In the genomic region with DNA sequence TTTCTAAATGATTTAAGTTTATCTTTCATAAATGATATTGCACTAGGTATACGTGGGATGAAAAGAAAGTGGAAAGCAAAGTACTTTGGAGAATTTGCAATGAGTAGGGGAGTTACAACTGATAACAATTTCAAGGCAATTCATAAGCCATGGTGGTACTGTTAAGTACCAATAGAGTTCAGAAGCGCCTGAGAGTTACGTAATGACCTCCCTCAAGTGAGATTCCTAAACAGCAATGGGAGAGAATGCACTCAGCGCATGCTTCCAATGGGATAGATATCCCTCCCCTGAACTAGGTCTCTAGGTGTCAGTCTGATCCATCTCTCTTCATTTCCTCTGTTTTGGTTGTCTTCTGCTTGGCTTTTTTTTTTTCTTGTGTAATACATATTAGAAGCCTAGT, we compare ENCODE assay signal across 2 cellular contexts.
TF ChIP-seq lines count a peak whose summit lies in the region.

No MANE protein-coding gene starts in this region.

TF ChIP-seq in IMR-90, 13 proteins besides CTCF, POLR2A, EP300 and RAD21:
- TF ChIP-seq MAFK (IDR thresholded peaks at IDR 0.05; ENCODE audit: low read depth, low read length) (no peak), SMC3 (IDR thresholded peaks at IDR 0.05; ENCODE audit: low read depth, low read length) (no peak), CEBPB (IDR thresholded peaks at IDR 0.05; ENCODE audit: low read depth, low read length) (peak; percentile 53; the same call in 1 of the 2 replicates), ELK1 (IDR thresholded peaks at IDR 0.05; ENCODE audit: borderline replicate concordance, low read depth, low read length) (no peak)

TF ChIP-seq in H1, 55 proteins besides CTCF, POLR2A, EP300 and RAD21:
- TF ChIP-seq HDAC6 (IDR thresholded peaks at IDR 0.05; ENCODE audit: low read depth, low read length) (no peak), CEBPB (IDR thresholded peaks at IDR 0.05; ENCODE audit: low read depth, low read length) (peak; percentile 25; the same call in 1 of the 2 replicates), YY1 (IDR thresholded peaks at IDR 0.05; ENCODE audit: low read depth, low read length) (no peak)
